ENCODE assay signal across 22 cellular contexts in the genomic region with DNA sequence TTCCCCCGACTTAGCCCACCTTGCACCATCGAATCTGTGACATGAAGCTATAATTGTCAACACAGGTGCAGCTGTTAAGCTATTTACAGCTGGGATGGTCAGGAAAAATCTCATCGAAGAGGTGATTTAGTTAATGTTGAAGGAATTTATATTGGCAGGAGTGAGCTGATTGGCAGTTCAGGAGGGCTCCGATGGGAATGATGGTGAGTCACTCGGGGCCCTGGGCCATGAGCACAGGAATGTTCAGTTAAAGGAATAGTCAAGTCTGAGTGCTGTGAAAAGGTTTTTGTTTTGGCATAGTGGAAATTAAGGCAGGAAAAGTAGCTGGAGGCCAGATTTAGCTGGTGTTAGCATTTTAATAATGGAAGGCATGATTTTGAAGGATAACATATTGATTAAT.
DNase-seq lines count a peak whose midpoint lies in the region; ATAC-seq and TF ChIP-seq lines count a peak whose summit lies in the region.
"Had no signal": no experiment of that assay in that cellular context is flagged by ENCODE, and none has a peak within 500 bp of the region (broad histone marks: within the 10 kb centered on the region; RNA-seq: fewer than 3 reads in every experiment).

No MANE protein-coding gene starts in this region.

- intact Hi-C loops in left cardiac atrium (cut with DNase I), result no loop called here

- H3K4me2 ChIP-seq in hepatocyte, result peak overlapping the region; percentile 18
- H3K4me2 ChIP-seq: A549 had no signal

- no peak for ATAC-seq in HG03439 (IDR thresholded peaks at IDR 0.05; ENCODE audit: unreplicated experiment)
- ATAC-seq in HG03196 (IDR thresholded peaks at IDR 0.05; ENCODE audit: unreplicated experiment), result no peak
- no peak for ATAC-seq in left cardiac atrium
- ATAC-seq in HG03432 (IDR thresholded peaks at IDR 0.05; ENCODE audit: unreplicated experiment), result no peak
- ATAC-seq: A549 had no signal

- no peaks in the 10 kb centered on the region for H3K4me1 ChIP-seq in hepatocyte (ENCODE audit: insufficient read depth)
- H3K4me1 ChIP-seq: A549, suprapubic skin had no signal

- no peak overlapping the region for H3K4me3 ChIP-seq in hepatocyte
- H3K4me3 ChIP-seq: A549, skin epidermis, suprapubic skin had no signal

- no peak for TF ChIP-seq CTCF in hepatocyte (IDR thresholded peaks at IDR 0.05; ENCODE audit: poor library complexity)

- DNase-seq in 8988T (peak; percentile 22), HCEC 1CT (peak; percentile 66), SK-MEL-5 (ENCODE audit: low read depth, low spot score) (peak; percentile 37), hepatocyte (ENCODE audit: low spot score) (peak; percentile 59), left cardiac atrium (no peak)
- DNase-seq: activated CD4-positive, alpha-beta T cell treated with anti-CD3 and anti-CD28 coated beads, Interleukin-2, amount 10 ng/mL, durations not matched to agents 7 days and 5 days; activated CD8-positive, alpha-beta memory T cell treated with anti-CD3 and anti-CD28 coated beads, Interleukin-2, amount 50 U/mL, for 4 hours; activated effector memory CD4-positive, alpha-beta T cell treated with anti-CD3 and anti-CD28 coated beads, Interleukin-2, amount 50 U/mL, for 16 hours; C1 segment of cervical spinal cord; effector CD8-positive, alpha-beta T cell; GOT3; kidney; NCI-H1436; NCI-H2171; nephron progenitor cell; stimulated activated CD8-positive, alpha-beta memory T cell treated with anti-CD3 and anti-CD28 coated beads, Interleukin-4, amount 100 ng/mL, for 48 hours had no signal

- no peaks in the 10 kb centered on the region for H3K27me3 ChIP-seq in hepatocyte
- H3K27me3 ChIP-seq: suprapubic skin had no signal

- no peak overlapping the region for H2AFZ ChIP-seq in hepatocyte

- H3K9me2 ChIP-seq in hepatocyte (replicated peaks; ENCODE audit: insufficient read depth), result no peaks in the 10 kb centered on the region

- in situ Hi-C loops in SK-MEL-5 (cut with HindIII; ENCODE audit: low pct_unique_long_range_greater_than_20kb, low sequenced_read_pairs), result no loop called here

- no peaks in the 10 kb centered on the region for H4K20me1 ChIP-seq in hepatocyte (ENCODE audit: insufficient read depth, poor library complexity, severe bottlenecking)

- H3K9me3 ChIP-seq in hepatocyte (ENCODE audit: low read depth), result no peaks in the 10 kb centered on the region
- H3K9me3 ChIP-seq: A549, suprapubic skin had no signal

- H3K79me2 ChIP-seq in hepatocyte, result no peaks in the 10 kb centered on the region

- peak overlapping the region; percentile 71 for H3K27ac ChIP-seq in hepatocyte
- H3K27ac ChIP-seq: A549, skin epidermis, suprapubic skin had no signal

- WGBS in hepatocyte (ENCODE audit: low lambda C conversion rate, missing lambda C conversion rate), result 40% methylated on average over 5 of the region's 5 CpGs

- no peaks in the 10 kb centered on the region for H3K36me3 ChIP-seq in hepatocyte (replicated peaks; ENCODE audit: insufficient read depth, low read depth)
- H3K36me3 ChIP-seq: suprapubic skin had no signal
